Comparison of ENCODE assay signal across 8 cellular contexts in genomic region chr2:203327582-203327917, GRCh38. TPM values are rescaled to one million over a fixed set of nuclear protein-coding genes. Genes with fewer than 3 reads are reported as not detected.
DNase-seq lines count a peak whose midpoint lies in the region; ATAC-seq and TF ChIP-seq lines count a peak whose summit lies in the region.

No MANE protein-coding gene starts in this region.

- peak overlapping the region; percentile 68 for H3K27ac ChIP-seq in brain microvascular endothelial cell
- peak overlapping the region in 2 of 3 donors; percentile 35 to 73 for H3K27ac ChIP-seq in right lobe of liver
- peak overlapping the region; percentile 85 for H3K27ac ChIP-seq in upper lobe of right lung

- H3K27me3 ChIP-seq in MG63 (no peaks in the 10 kb centered on the region), brain microvascular endothelial cell (replicated peaks) (no peaks in the 10 kb centered on the region), right lobe of liver (no peaks in the 10 kb centered on the region), upper lobe of right lung (no peaks in the 10 kb centered on the region)

- peaks cover 0 to 6% (median 0%) of the 10 kb centered on the region in 4 donors for H3K4me1 ChIP-seq in right lobe of liver
- H3K4me1 ChIP-seq in upper lobe of right lung = peaks cover 18% of the 10 kb centered on the region

- H3K36me3 ChIP-seq in MG63 (peaks cover 8% of the 10 kb centered on the region), brain microvascular endothelial cell (replicated peaks) (no peaks in the 10 kb centered on the region), right lobe of liver (no peaks in the 10 kb centered on the region), upper lobe of right lung (no peaks in the 10 kb centered on the region)

- in situ Hi-C loops in brain microvascular endothelial cell (cut with HindIII; ENCODE audit: low pct_ligation_motif_present, low sequenced_read_pairs) = no loop called here

- 18% methylated on average over 7 of the region's 7 CpGs for WGBS in right lobe of liver (ENCODE audit: insufficient coverage, low coverage, low lambda C conversion rate, missing lambda C conversion rate)

- no peak for TF ChIP-seq POLR2A in right lobe of liver (IDR thresholded peaks at IDR 0.05)

- TF ChIP-seq CTCF in brain microvascular endothelial cell (IDR thresholded peaks at IDR 0.05; ENCODE audit: low read depth, low read length, missing control alignments) = no peak
- no peak for TF ChIP-seq CTCF in right lobe of liver (IDR thresholded peaks at IDR 0.05)
- no peak for TF ChIP-seq CTCF in upper lobe of right lung (IDR thresholded peaks at IDR 0.05)

- ATAC-seq in right lobe of liver (peak; percentile 6 to 30 (median 14)), upper lobe of right lung (no peak), GM21515 (IDR thresholded peaks at IDR 0.05; ENCODE audit: unreplicated experiment) (no peak)

- intact Hi-C loops in right lobe of liver (cut with DNase I) (no loop called here), upper lobe of right lung (cut with DNase I) (no loop called here)

- DNase-seq in DMS53 (lab: John Stamatoyannopoulos, UW) = peak; percentile 67
- DNase-seq in DMS53 treated with DMSO at 0.1 percent for 48 hours (lab: John Stamatoyannopoulos, UW; ENCODE audit: unreplicated experiment) = no peak
- no peak for DNase-seq in MG63
- peak; percentile 10 for DNase-seq in brain microvascular endothelial cell
- no peak for DNase-seq in right lobe of liver
- no peak for DNase-seq in upper lobe of right lung
- DNase-seq in effector CD8-positive, alpha-beta T cell (lab: John Stamatoyannopoulos, UW) = no peak

- H3K9me3 ChIP-seq in MG63 (no peaks in the 10 kb centered on the region), right lobe of liver (no peaks in the 10 kb centered on the region), upper lobe of right lung (no peaks in the 10 kb centered on the region)

- H3K4me3 ChIP-seq in MG63 (peak overlapping the region; percentile 92), brain microvascular endothelial cell (ENCODE audit: low read depth, low read length) (peak overlapping the region; percentile 83), right lobe of liver (peak overlapping the region; percentile 96), upper lobe of right lung (peak overlapping the region; percentile 97)

RNA-seq across cellular contexts. Expression of gene ABI2, which starts 0.6 kb away (rescaled TPM):
- 22.1 and 33.6 TPM in 2 replicates for total RNA-seq in MG63 (2014; rRNA removed; shearing (Covaris generic); ENCODE audit: low replicate concordance)
- total RNA-seq in right lobe of liver = 10 to 100 TPM in 3 of 6 experiments, 1 to 10 TPM in 3; 5.2 to 13.9 (median 8.9) TPM
- total RNA-seq in upper lobe of right lung = 46.3 TPM

Comparison
In these comparisons a context has a peak if more than half of its experiments do, and no peak if none do; other contexts are left out.
1. DNase-seq: peak in DMS53 (single experiment) and brain microvascular endothelial cell (single experiment); none in DMS53 treated with DMSO at 0.1 percent for 48 hours (single experiment), MG63 (single experiment), right lobe of liver (0 of 3), upper lobe of right lung (single experiment) and effector CD8-positive, alpha-beta T cell (single experiment).
2. ATAC-seq: peak in right lobe of liver (4 of 4); none in upper lobe of right lung (single experiment) and GM21515 (single experiment).
3. Peak in every context shown above with its lines, with median percentiles within 50 percentile points of each other: H3K4me3 ChIP-seq and H3K27ac ChIP-seq.